ENCODE assay signal across 23 cellular contexts in the genomic region with DNA sequence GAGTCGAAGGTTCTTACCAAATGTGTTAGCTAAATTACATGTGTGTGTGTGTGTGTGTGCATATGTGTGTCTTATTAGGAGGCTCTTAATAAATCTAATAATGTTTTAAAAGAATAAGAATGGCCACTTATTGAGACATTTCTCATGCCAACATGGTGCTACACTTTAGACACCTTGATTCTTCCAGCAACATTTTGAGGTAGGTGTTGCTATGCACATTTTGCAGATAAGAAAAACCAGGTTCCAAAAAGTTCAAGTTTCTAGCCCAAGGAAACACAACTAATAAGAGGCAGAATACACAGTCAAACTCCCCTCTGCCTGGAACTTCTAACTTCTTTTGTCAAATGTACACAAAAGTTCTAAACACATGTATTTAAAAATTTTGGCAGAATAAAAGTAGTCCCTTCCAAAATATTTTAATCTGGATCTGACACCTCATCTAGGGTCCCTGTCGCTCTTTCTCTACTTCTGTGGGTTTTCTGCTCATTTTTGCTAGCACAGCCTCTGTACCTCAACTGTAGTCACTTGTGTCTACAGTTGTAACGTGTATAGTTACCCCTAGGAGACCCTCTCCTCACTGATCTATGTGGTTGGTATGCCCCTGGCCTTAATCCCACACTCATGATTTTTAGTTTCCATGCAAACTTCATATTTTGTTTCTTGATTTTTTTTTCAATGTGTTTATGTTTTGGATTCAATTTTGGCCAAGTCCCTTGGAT. TPM values are rescaled to one million over a fixed set of nuclear protein-coding genes. Genes with fewer than 3 reads are reported as not detected.
DNase-seq lines count a peak whose midpoint lies in the region; ATAC-seq, FAIRE-seq and TF ChIP-seq lines count a peak whose summit lies in the region.
"Had no signal": no experiment of that assay in that cellular context is flagged by ENCODE, and none has a peak within 500 bp of the region (broad histone marks: within the 10 kb centered on the region; RNA-seq: fewer than 3 reads in every experiment).

No MANE protein-coding gene starts in this region.

- no peak overlapping the region for H4K8ac ChIP-seq in mesenchymal stem cell (ENCODE audit: low read length)

- intact Hi-C loops in heart left ventricle (cut with DNase I) (loop anchor here in 4 of 10 donors (5.0 to 10.0 kb wide), 4 partner anchors 48 to 248 kb away; no protein-coding TSS in a partner anchor), Right ventricle myocardium inferior (cut with DNase I) (loop anchor here (10.0 kb wide), 1 partner anchor 248 kb away; no protein-coding TSS in a partner anchor)

- TF ChIP-seq POLR2A in heart left ventricle (IDR thresholded peaks at IDR 0.05) (peak; percentile 0 to 82), tibial nerve (IDR thresholded peaks at IDR 0.05) (no peak)

- H2AK5ac ChIP-seq in mesenchymal stem cell (ENCODE audit: low read length, severe bottlenecking), result no peak overlapping the region

- peaks cover 12% of the 10 kb centered on the region for H3K36me3 Mint-ChIP-seq in astrocyte (ENCODE audit: low read depth, unreplicated experiment)
- H3K36me3 Mint-ChIP-seq: CD4-positive, alpha-beta memory T cell had no signal

- peaks cover 0 to 72% (median 20%) of the 10 kb centered on the region in 9 donors for H3K36me3 ChIP-seq in heart left ventricle
- peaks cover 5% of the 10 kb centered on the region for H3K36me3 ChIP-seq in astrocyte (ENCODE audit: insufficient read depth, low read length)
- H3K36me3 ChIP-seq in mesenchymal stem cell (ENCODE audit: control insufficient read depth in 1 of 2, insufficient read depth in 2 of 2, low read depth in 1 of 2, low read length in 2 of 2), result peaks cover 0 to 5% of the 10 kb centered on the region in 2 experiments
- H3K36me3 ChIP-seq in skeletal muscle satellite cell (ENCODE audit: insufficient read depth, low read length), result peaks cover 73% of the 10 kb centered on the region
- no peaks in the 10 kb centered on the region for H3K36me3 ChIP-seq in tibial nerve
- H3K36me3 ChIP-seq in GM23248 (ENCODE audit: low read depth), result no peaks in the 10 kb centered on the region

- 57 to 65% (median 60%) methylated on average over 3 of the region's 3 CpGs for WGBS in heart left ventricle, 4 donors
- 90% methylated on average over 2 of the region's 3 CpGs for WGBS in mesenchymal stem cell
- WGBS in tibial nerve, 2 donors, result 79 to 82% methylated on average over 3 of the region's 3 CpGs
- 92 to 97% methylated on average over 3 of the region's 3 CpGs for WGBS in GM23248 (ENCODE audit: low coverage in 1 of 2, low lambda C conversion rate in 2 of 2, missing lambda C conversion rate in 2 of 2), 2 experiments

- FAIRE-seq in astrocyte (lab: Jason Lieb, UNC), result no peak
- FAIRE-seq: A204.1, GM12878, GM18507 had no signal

- H3K4me1 ChIP-seq in heart left ventricle (peaks cover 0 to 7% (median 0%) of the 10 kb centered on the region in 12 donors), astrocyte (ENCODE audit: insufficient read depth, low read length) (peaks cover 15% of the 10 kb centered on the region), mesenchymal stem cell (ENCODE audit: control insufficient read depth, insufficient read depth, low read depth, low read length) (peaks cover 2% of the 10 kb centered on the region), skeletal muscle satellite cell (ENCODE audit: control insufficient read depth, insufficient read depth, low read length) (peaks cover 36% of the 10 kb centered on the region), tibial nerve (peaks cover 0 to 4% (median 0%) of the 10 kb centered on the region in 4 donors), GM23248 (ENCODE audit: insufficient read depth) (peaks cover 35% of the 10 kb centered on the region)

- no peaks in the 10 kb centered on the region for H4K20me1 ChIP-seq in astrocyte (ENCODE audit: insufficient read depth, low read length)
- H4K20me1 ChIP-seq in GM23248 (ENCODE audit: insufficient read depth), result no peaks in the 10 kb centered on the region

- H3K9ac ChIP-seq in astrocyte (ENCODE audit: low read length) (no peak overlapping the region), mesenchymal stem cell (ENCODE audit: low read length) (no peak overlapping the region), skeletal muscle satellite cell (ENCODE audit: low read depth, low read length) (peak overlapping the region; percentile 86), GM23248 (no peak overlapping the region)

- ATAC-seq in heart left ventricle, result no peak
- no peak for ATAC-seq in Right ventricle myocardium inferior
- ATAC-seq: GM12878 had no signal

- no peak for TF ChIP-seq EP300 in tibial nerve (IDR thresholded peaks at IDR 0.05)

- no peaks in the 10 kb centered on the region for H3F3A ChIP-seq in GM23248 (ENCODE audit: insufficient read depth)

- no peaks in the 10 kb centered on the region for H3K27me3 Mint-ChIP-seq in astrocyte (ENCODE audit: low read depth, unreplicated experiment)

- H2BK5ac ChIP-seq in mesenchymal stem cell (ENCODE audit: low read depth, low read length, poor library complexity, severe bottlenecking), result no peak overlapping the region

- peak overlapping the region; percentile 87 for H3K27ac Mint-ChIP-seq in astrocyte (ENCODE audit: unreplicated experiment)

- H3K14ac ChIP-seq in mesenchymal stem cell (ENCODE audit: low read length in 2 of 2), result no peak overlapping the region

- peak overlapping the region; percentile 12 to 97 (median 87) for H3K27ac ChIP-seq in heart left ventricle
- no peak overlapping the region for H3K27ac ChIP-seq in astrocyte (ENCODE audit: low read depth, low read length)
- H3K27ac ChIP-seq in mesenchymal stem cell (ENCODE audit: low read length, poor library complexity, severe bottlenecking), result peak overlapping the region; percentile 25
- H3K27ac ChIP-seq in tibial nerve, result no peak overlapping the region
- no peak overlapping the region for H3K27ac ChIP-seq in GM23248

- peak overlapping the region; percentile 25 for H3K4me2 ChIP-seq in astrocyte (ENCODE audit: low read length)
- no peak overlapping the region for H3K4me2 ChIP-seq in mesenchymal stem cell (ENCODE audit: low read length, poor library complexity, severe bottlenecking)
- H3K4me2 ChIP-seq in skeletal muscle satellite cell (ENCODE audit: low read length), result peak overlapping the region; percentile 82
- H3K4me2 ChIP-seq in GM23248 (ENCODE audit: unreplicated experiment), result no peak overlapping the region

- H2BK120ac ChIP-seq in mesenchymal stem cell (ENCODE audit: low read depth, low read length), result no peak overlapping the region

- in situ Hi-C loops in GM23248 (cut with MboI), result no loop called here

- H3K9me3 ChIP-seq in heart left ventricle, result no peaks in the 10 kb centered on the region
- no peaks in the 10 kb centered on the region for H3K9me3 ChIP-seq in astrocyte (ENCODE audit: insufficient read depth, low read depth, low read length)
- no peaks in the 10 kb centered on the region for H3K9me3 ChIP-seq in mesenchymal stem cell (ENCODE audit: control insufficient read depth, low read length)
- H3K9me3 ChIP-seq in skeletal muscle satellite cell (replicated peaks; ENCODE audit: low read length), result no peaks in the 10 kb centered on the region
- no peaks in the 10 kb centered on the region for H3K9me3 ChIP-seq in tibial nerve
- H3K9me3 ChIP-seq in GM23248 (ENCODE audit: low read depth), result no peaks in the 10 kb centered on the region

- H3K27me3 ChIP-seq in heart left ventricle (no peaks in the 10 kb centered on the region), astrocyte (ENCODE audit: insufficient read depth, low read length) (no peaks in the 10 kb centered on the region), mesenchymal stem cell (ENCODE audit: control insufficient read depth in 1 of 2, insufficient read depth in 1 of 2, low read length in 2 of 2) (no peaks in the 10 kb centered on the region), skeletal muscle satellite cell (ENCODE audit: control insufficient read depth, insufficient read depth, low read length) (no peaks in the 10 kb centered on the region), tibial nerve (no peaks in the 10 kb centered on the region), GM23248 (replicated peaks; ENCODE audit: insufficient read depth) (no peaks in the 10 kb centered on the region)

- no peaks in the 10 kb centered on the region for H3K9me2 ChIP-seq in GM23248 (ENCODE audit: insufficient read depth)

- H4K91ac ChIP-seq in mesenchymal stem cell (ENCODE audit: low read length), result no peak overlapping the region

- H3K18ac ChIP-seq in mesenchymal stem cell (ENCODE audit: low read depth in 1 of 2, low read length in 2 of 2), result peak overlapping the region; percentile 43 to 49

- H3K79me1 ChIP-seq in mesenchymal stem cell (replicated peaks; ENCODE audit: low read length, poor library complexity, severe bottlenecking), result peaks cover 1% of the 10 kb centered on the region

- H3K79me2 ChIP-seq in astrocyte (ENCODE audit: insufficient read depth, low read length), result peaks cover 12% of the 10 kb centered on the region
- H3K79me2 ChIP-seq in GM23248 (ENCODE audit: insufficient read depth), result no peaks in the 10 kb centered on the region

- H3K4me1 Mint-ChIP-seq in astrocyte (ENCODE audit: low read depth, unreplicated experiment), result peaks cover 17% of the 10 kb centered on the region

- TF ChIP-seq CTCF in heart left ventricle (IDR thresholded peaks at IDR 0.05) (no peak), astrocyte (IDR thresholded peaks at IDR 0.05; ENCODE audit: insufficient read depth, low read depth, low read length) (no peak), tibial nerve (IDR thresholded peaks at IDR 0.05) (no peak)

- H3K23ac ChIP-seq in mesenchymal stem cell (ENCODE audit: low read length in 2 of 2), result no peak overlapping the region

- H3K4ac ChIP-seq in mesenchymal stem cell (ENCODE audit: low read depth in 1 of 2, low read length in 2 of 2), result no peak overlapping the region

- H3K9me3 Mint-ChIP-seq in astrocyte (ENCODE audit: unreplicated experiment), result no peaks in the 10 kb centered on the region
- H3K9me3 Mint-ChIP-seq: HFFc6 had no signal

- DNase-seq in heart left ventricle, result no peak
- no peak for DNase-seq in Right ventricle myocardium inferior (ENCODE audit: missing footprints)
- no peak for DNase-seq in astrocyte (ENCODE audit: low read depth)
- DNase-seq in mesenchymal stem cell, result no peak
- no peak for DNase-seq in tibial nerve (ENCODE audit: low spot score in 2 of 2)
- no peak for DNase-seq in GM23248
- DNase-seq in NCI-H2171 treated with DMSO at 0.1 percent for 48 hours (lab: John Stamatoyannopoulos, UW), result no peak
- DNase-seq: Calu3; CD4-positive, alpha-beta memory T cell; EL; H7; HFFc6; KBM-7; MV-4-11; NCI-H1694 treated with DMSO at 0.1 percent for 48 hours; NCI-H510A treated with DMSO at 0.1 percent for 48 hours; NCI-H774; OCI-M1; SHP77 had no signal

- H2BK15ac ChIP-seq in mesenchymal stem cell (ENCODE audit: low read depth, poor library complexity, severe bottlenecking), result no peak overlapping the region

- peak overlapping the region; percentile 94 for H3K4me3 Mint-ChIP-seq in astrocyte (ENCODE audit: unreplicated experiment)
- H3K4me3 Mint-ChIP-seq: CD4-positive, alpha-beta memory T cell had no signal

- H2AFZ ChIP-seq in astrocyte (ENCODE audit: low read depth, low read length), result no peak overlapping the region
- H2AFZ ChIP-seq in mesenchymal stem cell (ENCODE audit: low read depth, low read length), result no peak overlapping the region
- no peak overlapping the region for H2AFZ ChIP-seq in GM23248

- peak overlapping the region in 9 of 12 donors; percentile 42 to 67 (median 60) for H3K4me3 ChIP-seq in heart left ventricle
- H3K4me3 ChIP-seq in astrocyte (ENCODE audit: insufficient read depth, low read depth, low read length), result no peak overlapping the region
- no peak overlapping the region for H3K4me3 ChIP-seq in mesenchymal stem cell (ENCODE audit: insufficient read depth in 1 of 2, low read depth in 1 of 2, low read length in 2 of 2)
- H3K4me3 ChIP-seq in skeletal muscle satellite cell (ENCODE audit: low read length), result peak overlapping the region; percentile 74
- no peak overlapping the region for H3K4me3 ChIP-seq in tibial nerve
- no peak overlapping the region for H3K4me3 ChIP-seq in GM23248
- H3K4me3 ChIP-seq: GM12878 had no signal

- H2BK12ac ChIP-seq in mesenchymal stem cell (ENCODE audit: low read length in 2 of 2), result no peak overlapping the region

RNA-seq across cellular contexts. Expression of a gene that starts 4.3 kb away (rescaled TPM):
- total RNA-seq in heart left ventricle (1,000 to 10,000 TPM; 1,315 to 6,714 (median 4,181) TPM), Right ventricle myocardium inferior (2,249 TPM), astrocyte (841 and 913 TPM in 2 replicates), tibial nerve (not detected)
- polyA plus RNA-seq in heart left ventricle (1,000 to 10,000 TPM; 3,580 to 9,579 TPM), GM23248 (2016; fragmentation: Nextera tagmentation; extraction: Ambion mirVana) (3.6 and 3.7 TPM in 2 replicates)
- polyA plus RNA-seq in mesenchymal stem cell (2013, experiment 1 of 2), result 70.3 TPM
- polyA plus RNA-seq in mesenchymal stem cell (2013, experiment 2 of 2), result 68.3 TPM
- 8.9 and 118 TPM in 2 replicates for total RNA-seq in skeletal muscle satellite cell (2012; rRNA removed)
- total RNA-seq in GM23248 (2014; rRNA removed; shearing (Covaris generic)), result 8.3 and 10.9 TPM in 2 replicates
- total RNA-seq: CD4-positive, alpha-beta memory T cell; GM12878 had no signal
- polyA plus RNA-seq: CD4-positive, alpha-beta memory T cell; GM12878 had no signal

RNA-seq across cellular contexts. Expression of a gene that starts 44.8 kb away (rescaled TPM):
- total RNA-seq in heart left ventricle (10 to 100 TPM; 26.4 to 39.9 (median 29.7) TPM), Right ventricle myocardium inferior (36.7 TPM), astrocyte (24.9 and 32.0 TPM in 2 replicates), tibial nerve (10 to 100 TPM; 19.4 to 46.5 (median 35.2) TPM)
- polyA plus RNA-seq in heart left ventricle (10 to 100 TPM; 36.0 to 36.3 TPM), GM23248 (2016; fragmentation: Nextera tagmentation; extraction: Ambion mirVana) (51.1 and 54.6 TPM in 2 replicates)
- 40.3 TPM for polyA plus RNA-seq in mesenchymal stem cell (2013, experiment 1 of 2)
- polyA plus RNA-seq in mesenchymal stem cell (2013, experiment 2 of 2), result 41.5 TPM
- total RNA-seq in skeletal muscle satellite cell (2012; rRNA removed), result 50.4 and 56.1 TPM in 2 replicates
- 31.3 and 31.5 TPM in 2 replicates for total RNA-seq in GM23248 (2014; rRNA removed; shearing (Covaris generic))

RNA-seq across cellular contexts. Expression of a gene that starts 58.7 kb away (rescaled TPM):
- under 1 TPM in 6 of 9 donors, not detected in 3; 0.10 to 0.66 (median 0.26) TPM for total RNA-seq in heart left ventricle
- polyA plus RNA-seq in heart left ventricle, result under 1 TPM in 1 of 2 donors, not detected in 1; 0.17 TPM
- not detected for total RNA-seq in Right ventricle myocardium inferior
- 0.72 and 0.89 TPM in 2 replicates for total RNA-seq in astrocyte
- 1.3 TPM for polyA plus RNA-seq in mesenchymal stem cell (2013, experiment 1 of 2)
- polyA plus RNA-seq in mesenchymal stem cell (2013, experiment 2 of 2), result 1.2 TPM
- total RNA-seq in skeletal muscle satellite cell (2012; rRNA removed), result 4.8 and 7.9 TPM in 2 replicates
- total RNA-seq in tibial nerve, result 1 to 10 TPM in 1 of 4 donors, under 1 TPM in 3; 0.20 to 1.2 (median 0.43) TPM
- total RNA-seq in GM23248 (2014; rRNA removed; shearing (Covaris generic)), result 0.89 and 1.2 TPM in 2 replicates
- polyA plus RNA-seq in GM23248 (2016; fragmentation: Nextera tagmentation; extraction: Ambion mirVana), result 0.53 and 0.65 TPM in 2 replicates
- total RNA-seq: CD4-positive, alpha-beta memory T cell had no signal
- polyA plus RNA-seq: CD4-positive, alpha-beta memory T cell had no signal

Comparison
In these comparisons a context has a peak if more than half of its experiments do, and no peak if none do; other contexts are left out.
1. H3K27ac ChIP-seq: peak in heart left ventricle (12 of 12) and mesenchymal stem cell (single experiment); none in astrocyte (single experiment), tibial nerve (0 of 4) and GM23248 (single experiment).
2. H3K4me3 ChIP-seq: peak in heart left ventricle (9 of 12) and skeletal muscle satellite cell (single experiment); none in astrocyte (single experiment), mesenchymal stem cell (0 of 2), tibial nerve (0 of 4) and GM23248 (single experiment).
3. POLR2A ChIP-seq: peak in heart left ventricle (2 of 2); none in tibial nerve (0 of 2).
4. H3K4me2 ChIP-seq: peak in astrocyte (single experiment) and skeletal muscle satellite cell (single experiment); none in mesenchymal stem cell (single experiment) and GM23248 (single experiment).
5. RNA of a gene that starts 4.3 kb away (total RNA-seq): 1,315 to 6,714 TPM in heart left ventricle, 2,249 TPM in Right ventricle myocardium inferior (single experiment) and 841 to 913 TPM in astrocyte; 8.3 to 10.9 TPM in GM23248 and not detected in tibial nerve; every median in the first group is over 10 times any median in the second.